8 cellular contexts compared by ENCODE assay signal in the genomic region with DNA sequence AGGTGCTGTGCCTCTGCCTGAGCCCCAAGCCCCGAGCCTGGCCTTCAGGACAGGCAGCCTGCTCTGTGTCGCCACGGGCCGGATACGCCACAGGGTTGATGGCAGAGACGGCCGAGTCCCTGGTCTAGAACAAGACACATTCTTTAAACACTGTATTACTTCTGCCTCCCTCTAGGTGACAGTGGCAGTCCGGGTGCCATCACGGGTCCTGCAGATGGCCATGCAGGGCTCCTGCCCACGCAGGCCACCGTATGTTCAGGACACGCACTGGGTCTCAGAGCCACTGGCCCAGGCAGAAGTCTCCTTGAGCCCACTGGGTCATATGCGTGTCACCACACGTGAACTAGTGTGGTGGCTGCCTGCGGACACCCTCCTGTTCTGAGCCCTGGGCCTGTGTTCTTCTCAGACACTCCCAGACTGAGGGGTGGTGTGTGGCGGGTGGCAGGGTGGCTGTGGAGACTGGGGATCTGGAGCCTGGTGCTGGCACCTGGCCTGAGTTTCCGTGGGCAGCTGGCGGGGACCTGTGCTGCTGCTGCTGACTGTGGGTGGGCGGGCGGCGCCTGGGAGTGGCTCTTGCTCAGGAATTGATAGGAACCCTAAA. TPM values are rescaled to one million over a fixed set of nuclear protein-coding genes. Genes with fewer than 3 reads are reported as not detected.
DNase-seq lines count a peak whose midpoint lies in the region; ATAC-seq and TF ChIP-seq lines count a peak whose summit lies in the region.
"Had no signal": no experiment of that assay in that cellular context is flagged by ENCODE, and none has a peak within 500 bp of the region (broad histone marks: within the 10 kb centered on the region; RNA-seq: fewer than 3 reads in every experiment).

No MANE protein-coding gene starts in this region.

- CTCF ChIA-PET in activated CD4-positive, alpha-beta T cell treated with anti-CD3 and anti-CD28 coated beads for 36 hours (lab: Charles Lee): no interaction called here

- TF ChIP-seq POLR2A in Peyer's patch (IDR thresholded peaks at IDR 0.05): no peak

- DNase-seq in activated CD4-positive, alpha-beta T cell treated with anti-CD3 and anti-CD28 coated beads for 36 hours: peak; percentile 31
- DNase-seq in activated CD4-positive, alpha-beta T cell treated with anti-CD3 and anti-CD28 coated beads for 4 hours: no peak
- DNase-seq in T-helper 17 cell: no peak
- DNase-seq in NCI-H345 treated with DMSO at 0.1 percent for 48 hours (lab: John Stamatoyannopoulos, UW; ENCODE audit: unreplicated experiment): no peak
- DNase-seq in Peyer's patch: no peak
- DNase-seq: NCI-H187 treated with DMSO at 0.1 percent for 48 hours had no signal

- no peaks in the 10 kb centered on the region for H3K9me3 Mint-ChIP-seq in activated CD4-positive, alpha-beta T cell treated with anti-CD3 and anti-CD28 coated beads for 36 hours (ENCODE audit: low read depth)

- H3K36me3 Mint-ChIP-seq in activated CD4-positive, alpha-beta T cell treated with anti-CD3 and anti-CD28 coated beads for 36 hours (ENCODE audit: low read depth): peaks cover 33% of the 10 kb centered on the region
- H3K36me3 Mint-ChIP-seq in T-helper 17 cell (ENCODE audit: low read depth): no peaks in the 10 kb centered on the region

- ATAC-seq in activated CD4-positive, alpha-beta T cell treated with anti-CD3 and anti-CD28 coated beads for 36 hours: no peak
- ATAC-seq in T-helper 17 cell: no peak

- H3K27me3 Mint-ChIP-seq in activated CD4-positive, alpha-beta T cell treated with anti-CD3 and anti-CD28 coated beads for 36 hours: no peaks in the 10 kb centered on the region
- H3K27me3 Mint-ChIP-seq in T-helper 17 cell: no peaks in the 10 kb centered on the region

- peak overlapping the region in 2 of 3 donors; percentile 45 to 60 for H3K9ac ChIP-seq in skeletal muscle tissue (ENCODE audit: low read depth in 1 of 3, low read length in 3 of 3)

- H3K4me1 ChIP-seq in skeletal muscle tissue (ENCODE audit: control insufficient read depth in 3 of 3, insufficient read depth in 3 of 3, low read length in 3 of 3): peaks cover 37 to 61% (median 42%) of the 10 kb centered on the region in 3 donors
- H3K4me1 ChIP-seq in Peyer's patch: peaks cover 4 to 26% (median 10%) of the 10 kb centered on the region in 4 donors

- H3K4me1 Mint-ChIP-seq in activated CD4-positive, alpha-beta T cell treated with anti-CD3 and anti-CD28 coated beads for 36 hours: peaks cover 15% of the 10 kb centered on the region
- H3K4me1 Mint-ChIP-seq in T-helper 17 cell: peaks cover 23% of the 10 kb centered on the region

- H3K9me3 ChIP-seq in T-helper 17 cell (ENCODE audit: control insufficient read depth, low read length, poor library complexity, severe bottlenecking): no peaks in the 10 kb centered on the region
- no peaks in the 10 kb centered on the region for H3K9me3 ChIP-seq in skeletal muscle tissue (ENCODE audit: control insufficient read depth in 3 of 3, low read length in 3 of 3)
- H3K9me3 ChIP-seq in Peyer's patch: no peaks in the 10 kb centered on the region

- H3K27me3 ChIP-seq in skeletal muscle tissue (ENCODE audit: control insufficient read depth in 3 of 3, insufficient read depth in 3 of 3, low read length in 3 of 3) (no peaks in the 10 kb centered on the region), Peyer's patch (no peaks in the 10 kb centered on the region)
- H3K27me3 ChIP-seq: hepatocyte had no signal

- H3K4me3 ChIP-seq in skeletal muscle tissue (ENCODE audit: low read length in 3 of 3) (peak overlapping the region in 1 of 3 donors; percentile 8), Peyer's patch (no peak overlapping the region)
- H3K4me3 ChIP-seq: hepatocyte had no signal

- POLR2A ChIA-PET in activated CD4-positive, alpha-beta T cell treated with anti-CD3 and anti-CD28 coated beads for 36 hours (lab: Charles Lee): no interaction called here

- TF ChIP-seq CTCF in Peyer's patch (IDR thresholded peaks at IDR 0.05): peak in 3 of 6 experiments; percentile 25 to 41 (median 40)

- H3K27ac ChIP-seq in skeletal muscle tissue (ENCODE audit: low read depth, low read length) (peak overlapping the region; percentile 75), Peyer's patch (peak overlapping the region in 2 of 4 donors; percentile 1 to 34)
- H3K27ac ChIP-seq: hepatocyte had no signal

- no peak overlapping the region for H3K27ac Mint-ChIP-seq in activated CD4-positive, alpha-beta T cell treated with anti-CD3 and anti-CD28 coated beads for 36 hours
- H3K27ac Mint-ChIP-seq in T-helper 17 cell: peak overlapping the region; percentile 32

- intact Hi-C loops in activated CD4-positive, alpha-beta T cell treated with anti-CD3 and anti-CD28 coated beads for 36 hours (cut with DNase I, micrococcal nuclease): loop anchor here in 1 of 2 experiments (10.0 kb wide), 1 partner anchor 383 kb away; no protein-coding TSS in a partner anchor

- H3K36me3 ChIP-seq in skeletal muscle tissue (ENCODE audit: control insufficient read depth in 3 of 3, insufficient read depth in 3 of 3, low read length in 3 of 3): peaks cover 26 to 33% (median 29%) of the 10 kb centered on the region in 3 donors
- peaks cover 0 to 61% (median 0%) of the 10 kb centered on the region in 3 donors for H3K36me3 ChIP-seq in Peyer's patch

- H3K4me3 Mint-ChIP-seq in activated CD4-positive, alpha-beta T cell treated with anti-CD3 and anti-CD28 coated beads for 36 hours: no peak overlapping the region
- H3K4me3 Mint-ChIP-seq in T-helper 17 cell: no peak overlapping the region

RNA-seq across cellular contexts. Expression of a gene that starts 4.4 kb away (rescaled TPM):
- 10 to 100 TPM; 38.4 to 61.8 TPM for total RNA-seq in activated CD4-positive, alpha-beta T cell treated with anti-CD3 and anti-CD28 coated beads for 36 hours
- total RNA-seq in T-helper 17 cell (10 to 100 TPM; 38.6 to 40.2 TPM), skeletal muscle tissue (63.2 TPM), Peyer's patch (100 to 1,000 TPM; 156 to 298 (median 227) TPM)

RNA-seq across cellular contexts. Expression of a gene that starts 4.9 kb away (rescaled TPM):
- 100 to 1,000 TPM; 146 to 192 TPM for total RNA-seq in activated CD4-positive, alpha-beta T cell treated with anti-CD3 and anti-CD28 coated beads for 36 hours
- total RNA-seq in T-helper 17 cell (100 to 1,000 TPM; 119 to 135 TPM), skeletal muscle tissue (37.6 TPM), Peyer's patch (100 to 1,000 TPM in 1 of 4 donors, 10 to 100 TPM in 3; 38.7 to 133 (median 72.3) TPM)

RNA-seq across cellular contexts. Expression of a gene that starts 17.4 kb away (rescaled TPM):
- 1 to 10 TPM; 1.9 to 2.7 TPM for total RNA-seq in activated CD4-positive, alpha-beta T cell treated with anti-CD3 and anti-CD28 coated beads for 36 hours
- total RNA-seq in T-helper 17 cell (1 to 10 TPM in 1 of 2 donors, under 1 TPM in 1; 0.50 to 2.7 TPM), skeletal muscle tissue (0.52 TPM), Peyer's patch (1 to 10 TPM in 2 of 4 donors, under 1 TPM in 1, not detected in 1; 0.95 to 4.7 (median 1.6) TPM)

RNA-seq across cellular contexts. Expression of a gene that starts 24.5 kb away (rescaled TPM):
- under 1 TPM; 0.39 to 0.75 TPM for total RNA-seq in activated CD4-positive, alpha-beta T cell treated with anti-CD3 and anti-CD28 coated beads for 36 hours
- total RNA-seq in T-helper 17 cell (1 to 10 TPM in 1 of 2 donors, under 1 TPM in 1; 0.55 to 1.0 TPM), skeletal muscle tissue (79.3 TPM), Peyer's patch (not detected)

RNA-seq across cellular contexts. Expression of a gene that starts 50.3 kb away (rescaled TPM):
- not detected for total RNA-seq in activated CD4-positive, alpha-beta T cell treated with anti-CD3 and anti-CD28 coated beads for 36 hours
- not detected for total RNA-seq in T-helper 17 cell
- total RNA-seq in skeletal muscle tissue: not detected
- 1 to 10 TPM; 1.2 to 5.8 (median 2.6) TPM for total RNA-seq in Peyer's patch
- total RNA-seq: hepatocyte had no signal
